1 cellular context compared by ENCODE assay signal in the genomic region with DNA sequence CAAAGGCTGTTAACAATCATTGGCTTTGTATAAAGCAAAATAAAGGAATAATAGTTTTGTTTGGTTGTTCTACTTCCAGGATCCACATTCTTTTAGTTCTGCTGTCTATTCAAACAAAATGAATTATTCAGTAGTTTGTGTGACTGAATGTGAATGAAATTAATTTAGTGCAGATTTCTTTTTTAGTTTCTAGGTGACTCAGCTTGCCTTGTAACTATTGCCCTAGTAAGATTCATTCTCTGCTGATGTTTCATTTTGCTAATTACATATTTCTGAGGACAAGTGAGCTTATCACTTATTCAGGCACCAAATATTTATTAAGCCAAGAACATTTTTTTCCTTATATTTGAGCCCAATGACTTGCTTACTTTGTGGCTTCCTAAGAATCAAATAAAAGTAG.
TF ChIP-seq lines count a peak whose summit lies in the region.

No MANE protein-coding gene starts in this region.

TF ChIP-seq in H1, 55 proteins besides CTCF, POLR2A, EP300 and RAD21:
- no peak for TF ChIP-seq SIRT6 (IDR thresholded peaks at IDR 0.05; ENCODE audit: low read length)
- no peak for TF ChIP-seq CBX5 (IDR thresholded peaks at IDR 0.05; ENCODE audit: low read depth, low read length)
- TF ChIP-seq ASH2L (IDR thresholded peaks at IDR 0.05; ENCODE audit: low read length), result no peak
- TF ChIP-seq, protein P1, sequence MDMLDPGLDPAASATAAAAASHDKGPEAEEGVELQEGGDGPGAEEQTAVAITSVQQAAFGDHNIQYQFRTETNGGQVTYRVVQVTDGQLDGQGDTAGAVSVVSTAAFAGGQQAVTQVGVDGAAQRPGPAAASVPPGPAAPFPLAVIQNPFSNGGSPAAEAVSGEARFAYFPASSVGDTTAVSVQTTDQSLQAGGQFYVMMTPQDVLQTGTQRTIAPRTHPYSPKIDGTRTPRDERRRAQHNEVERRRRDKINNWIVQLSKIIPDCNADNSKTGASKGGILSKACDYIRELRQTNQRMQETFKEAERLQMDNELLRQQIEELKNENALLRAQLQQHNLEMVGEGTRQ (IDR thresholded peaks at IDR 0.05; ENCODE audit: low read length), result no peak
- no peak for TF ChIP-seq SP4 (IDR thresholded peaks at IDR 0.05; ENCODE audit: low read length)
- no peak for TF ChIP-seq JUN (IDR thresholded peaks at IDR 0.05; ENCODE audit: low read depth, low read length)
- TF ChIP-seq SP1 (IDR thresholded peaks at IDR 0.05; ENCODE audit: low read depth, low read length), result no peak
- no peak for TF ChIP-seq RXRA (IDR thresholded peaks at IDR 0.05; ENCODE audit: insufficient read depth, low read depth, low read length)
- no peak for TF ChIP-seq GABPA (IDR thresholded peaks at IDR 0.05; ENCODE audit: borderline replicate concordance, insufficient read depth, low read length)
- no peak for TF ChIP-seq SIX5 (IDR thresholded peaks at IDR 0.05; ENCODE audit: low read depth, low read length)
- no peak for TF ChIP-seq CHD1 (IDR thresholded peaks at IDR 0.05; ENCODE audit: low read depth, low read length)
- TF ChIP-seq POU5F1 (IDR thresholded peaks at IDR 0.05; ENCODE audit: low read depth, low read length), result no peak
- TF ChIP-seq, protein P2, sequence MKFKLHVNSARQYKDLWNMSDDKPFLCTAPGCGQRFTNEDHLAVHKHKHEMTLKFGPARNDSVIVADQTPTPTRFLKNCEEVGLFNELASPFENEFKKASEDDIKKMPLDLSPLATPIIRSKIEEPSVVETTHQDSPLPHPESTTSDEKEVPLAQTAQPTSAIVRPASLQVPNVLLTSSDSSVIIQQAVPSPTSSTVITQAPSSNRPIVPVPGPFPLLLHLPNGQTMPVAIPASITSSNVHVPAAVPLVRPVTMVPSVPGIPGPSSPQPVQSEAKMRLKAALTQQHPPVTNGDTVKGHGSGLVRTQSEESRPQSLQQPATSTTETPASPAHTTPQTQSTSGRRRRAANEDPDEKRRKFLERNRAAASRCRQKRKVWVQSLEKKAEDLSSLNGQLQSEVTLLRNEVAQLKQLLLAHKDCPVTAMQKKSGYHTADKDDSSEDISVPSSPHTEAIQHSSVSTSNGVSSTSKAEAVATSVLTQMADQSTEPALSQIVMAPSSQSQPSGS (IDR thresholded peaks at IDR 0.05; ENCODE audit: low read length), result no peak
- TF ChIP-seq RFX5 (IDR thresholded peaks at IDR 0.05; ENCODE audit: borderline replicate concordance, low read depth, low read length), result no peak
- no peak for TF ChIP-seq KDM4A (IDR thresholded peaks at IDR 0.05; ENCODE audit: low read depth, low read length, severe bottlenecking)
- no peak for TF ChIP-seq YY1 (IDR thresholded peaks at IDR 0.05; ENCODE audit: low read depth, low read length)
